In the genomic region with DNA sequence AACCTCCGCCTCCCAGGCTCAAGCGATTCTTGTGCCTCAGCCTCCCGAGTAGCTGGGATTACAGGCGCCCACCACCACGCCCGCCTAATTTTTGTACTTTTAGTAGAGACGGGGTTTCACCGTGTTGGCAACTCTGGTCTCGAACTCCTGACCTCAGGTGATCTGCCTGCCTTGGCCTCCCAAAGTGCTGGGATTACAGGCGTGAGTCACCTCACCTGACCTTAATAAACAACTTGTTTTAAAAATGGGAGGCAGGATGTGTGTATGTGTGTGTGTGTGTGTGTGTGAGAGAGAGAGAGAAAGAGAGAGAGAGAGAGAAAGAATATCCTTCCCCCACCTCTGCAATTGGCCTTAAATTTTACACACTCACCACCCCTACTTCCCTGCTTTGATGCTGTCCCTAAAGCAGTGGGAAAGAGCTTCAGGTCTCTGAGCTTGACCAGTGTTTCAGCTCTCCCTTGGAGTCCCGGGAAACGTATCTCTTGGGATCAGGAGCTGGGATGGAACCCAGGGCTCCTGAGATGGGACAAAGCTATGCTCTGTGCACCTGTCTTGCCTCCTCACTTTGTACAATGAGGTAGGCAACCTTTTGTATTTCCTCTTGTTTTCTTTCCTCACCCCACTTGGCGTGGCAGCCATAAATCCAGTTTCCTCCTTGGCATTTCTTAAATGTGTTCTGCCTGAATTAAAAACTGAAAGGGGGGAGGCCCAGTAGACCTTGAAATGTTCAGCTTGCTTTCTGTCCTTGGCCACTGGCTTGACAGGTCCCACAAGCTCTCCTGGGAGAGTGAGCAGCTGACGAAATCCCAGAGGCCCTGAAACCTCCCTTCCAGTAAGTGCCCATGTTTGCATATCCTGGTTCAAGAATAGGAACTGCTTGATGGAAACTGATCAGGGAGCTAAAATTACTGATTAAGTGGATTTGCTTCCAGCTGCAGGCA, we compare ENCODE assay signal across 1 cellular context.
TF ChIP-seq lines count a peak whose summit lies in the region.

No MANE protein-coding gene starts in this region.

TF ChIP-seq in HepG2, 621 proteins besides CTCF, POLR2A, EP300 and RAD21 (continued from another document and continues in another):
- TF ChIP-seq KAT8 (CRISPR knock-in tag; IDR thresholded peaks at IDR 0.05) (peak; percentile 71), YY1 (IDR thresholded peaks at IDR 0.05; ENCODE audit: insufficient read depth, insufficient replicate concordance, low read depth, low read length) (no peak), SALL1 (CRISPR knock-in tag; IDR thresholded peaks at IDR 0.05) (peak; percentile 7; the same call in 1 of the 2 replicates), KLF13 (CRISPR knock-in tag; IDR thresholded peaks at IDR 0.05) (no peak), ZNF737 (CRISPR knock-in tag; IDR thresholded peaks at IDR 0.05; ENCODE audit: borderline replicate concordance) (no peak), JUN (CRISPR knock-in tag; IDR thresholded peaks at IDR 0.05) (no peak), FOSL2 (CRISPR knock-in tag; IDR thresholded peaks at IDR 0.05) (peak; percentile 90), MTF1 (CRISPR knock-in tag; IDR thresholded peaks at IDR 0.05) (no peak), FOXM1 (CRISPR knock-in tag; IDR thresholded peaks at IDR 0.05) (no peak), ZNF589 (CRISPR knock-in tag; conservative IDR thresholded peaks at IDR 0.05) (no peak), ZNF749 (CRISPR knock-in tag; IDR thresholded peaks at IDR 0.05; ENCODE audit: borderline replicate concordance) (no peak), MXI1 (IDR thresholded peaks at IDR 0.05; ENCODE audit: borderline replicate concordance, low read depth, low read length) (no peak), ZNF619 (CRISPR knock-in tag; IDR thresholded peaks at IDR 0.05) (no peak), SRSF4 (IDR thresholded peaks at IDR 0.05; ENCODE audit: low read depth, low read length, poor library complexity, severe bottlenecking) (no peak), ZC3H13 (CRISPR knock-in tag; IDR thresholded peaks at IDR 0.05) (no peak), ZNF713 (CRISPR knock-in tag; IDR thresholded peaks at IDR 0.05) (0 out of 2 replicates have a peak, but pooled peaks have one; percentile 55), ZSCAN9 (CRISPR knock-in tag; IDR thresholded peaks at IDR 0.05; ENCODE audit: borderline replicate concordance) (no peak), HNF4A (CRISPR knock-in tag; IDR thresholded peaks at IDR 0.05) (peak; percentile 66), PCBP1 (IDR thresholded peaks at IDR 0.05; ENCODE audit: borderline replicate concordance, low read depth, low read length) (no peak), MAZ (IDR thresholded peaks at IDR 0.05; ENCODE audit: borderline replicate concordance, low read depth, low read length) (no peak), MAZ (CRISPR knock-in tag; IDR thresholded peaks at IDR 0.05; ENCODE audit: low read depth) (0 out of 2 replicates have a peak, but pooled peaks have one; percentile 30), ZZZ3 (CRISPR knock-in tag; IDR thresholded peaks at IDR 0.05; ENCODE audit: borderline replicate concordance) (no peak), SYNCRIP (IDR thresholded peaks at IDR 0.05; ENCODE audit: insufficient read depth, low read depth, low read length) (no peak), TP53 (CRISPR knock-in tag; conservative IDR thresholded peaks at IDR 0.05) (no peak), ATF7 (IDR thresholded peaks at IDR 0.05) (no peak), ATF7 (CRISPR knock-in tag; IDR thresholded peaks at IDR 0.05) (no peak), KDM1A (CRISPR knock-in tag; IDR thresholded peaks at IDR 0.05) (0 out of 2 replicates have a peak, but pooled peaks have one; percentile 51), MAF1 (CRISPR knock-in tag; IDR thresholded peaks at IDR 0.05; ENCODE audit: borderline replicate concordance) (no peak), ZSCAN21 (CRISPR knock-in tag; IDR thresholded peaks at IDR 0.05; ENCODE audit: borderline replicate concordance) (peak; percentile 50; the same call in 1 of the 2 replicates), CBX2 (IDR thresholded peaks at IDR 0.05; ENCODE audit: low read depth, low read length) (no peak), CBX2 (CRISPR knock-in tag; IDR thresholded peaks at IDR 0.05; ENCODE audit: low read depth) (no peak)
- TF ChIP-seq, protein P1, sequence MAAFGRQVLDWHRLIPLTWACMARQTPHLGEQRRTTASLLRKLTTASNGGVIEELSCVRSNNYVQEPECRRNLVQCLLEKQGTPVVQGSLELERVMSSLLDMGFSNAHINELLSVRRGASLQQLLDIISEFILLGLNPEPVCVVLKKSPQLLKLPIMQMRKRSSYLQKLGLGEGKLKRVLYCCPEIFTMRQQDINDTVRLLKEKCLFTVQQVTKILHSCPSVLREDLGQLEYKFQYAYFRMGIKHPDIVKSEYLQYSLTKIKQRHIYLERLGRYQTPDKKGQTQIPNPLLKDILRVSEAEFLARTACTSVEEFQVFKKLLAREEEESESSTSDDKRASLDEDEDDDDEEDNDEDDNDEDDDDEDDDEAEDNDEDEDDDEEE (CRISPR knock-in tag; IDR thresholded peaks at IDR 0.05), result no peak
- TF ChIP-seq, protein P2, sequence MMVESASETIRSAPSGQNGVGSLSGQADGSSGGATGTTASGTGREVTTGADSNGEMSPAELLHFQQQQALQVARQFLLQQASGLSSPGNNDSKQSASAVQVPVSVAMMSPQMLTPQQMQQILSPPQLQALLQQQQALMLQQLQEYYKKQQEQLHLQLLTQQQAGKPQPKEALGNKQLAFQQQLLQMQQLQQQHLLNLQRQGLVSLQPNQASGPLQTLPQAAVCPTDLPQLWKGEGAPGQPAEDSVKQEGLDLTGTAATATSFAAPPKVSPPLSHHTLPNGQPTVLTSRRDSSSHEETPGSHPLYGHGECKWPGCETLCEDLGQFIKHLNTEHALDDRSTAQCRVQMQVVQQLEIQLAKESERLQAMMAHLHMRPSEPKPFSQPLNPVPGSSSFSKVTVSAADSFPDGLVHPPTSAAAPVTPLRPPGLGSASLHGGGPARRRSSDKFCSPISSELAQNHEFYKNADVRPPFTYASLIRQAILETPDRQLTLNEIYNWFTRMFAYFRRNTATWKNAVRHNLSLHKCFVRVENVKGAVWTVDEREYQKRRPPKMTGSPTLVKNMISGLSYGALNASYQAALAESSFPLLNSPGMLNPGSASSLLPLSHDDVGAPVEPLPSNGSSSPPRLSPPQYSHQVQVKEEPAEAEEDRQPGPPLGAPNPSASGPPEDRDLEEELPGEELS (CRISPR knock-in tag; IDR thresholded peaks at IDR 0.05), result peak; percentile 48
- TF ChIP-seq, protein P3, sequence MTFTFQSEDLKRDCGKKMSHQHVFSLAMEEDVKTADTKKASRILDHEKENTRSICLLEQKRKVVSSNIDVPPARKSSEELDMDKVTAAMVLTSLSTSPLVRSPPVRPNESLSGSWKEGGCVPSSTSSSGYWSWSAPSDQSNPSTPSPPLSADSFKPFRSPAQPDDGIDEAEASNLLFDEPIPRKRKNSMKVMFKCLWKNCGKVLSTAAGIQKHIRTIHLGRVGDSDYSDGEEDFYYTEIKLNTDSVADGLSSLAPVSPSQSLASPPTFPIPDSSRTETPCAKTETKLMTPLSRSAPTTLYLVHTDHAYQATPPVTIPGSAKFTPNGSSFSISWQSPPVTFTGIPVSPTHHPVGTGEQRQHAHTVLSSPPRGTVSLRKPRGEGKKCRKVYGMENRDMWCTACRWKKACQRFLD (CRISPR knock-in tag; IDR thresholded peaks at IDR 0.05; ENCODE audit: borderline replicate concordance), result no peak
- TF ChIP-seq, protein P4, sequence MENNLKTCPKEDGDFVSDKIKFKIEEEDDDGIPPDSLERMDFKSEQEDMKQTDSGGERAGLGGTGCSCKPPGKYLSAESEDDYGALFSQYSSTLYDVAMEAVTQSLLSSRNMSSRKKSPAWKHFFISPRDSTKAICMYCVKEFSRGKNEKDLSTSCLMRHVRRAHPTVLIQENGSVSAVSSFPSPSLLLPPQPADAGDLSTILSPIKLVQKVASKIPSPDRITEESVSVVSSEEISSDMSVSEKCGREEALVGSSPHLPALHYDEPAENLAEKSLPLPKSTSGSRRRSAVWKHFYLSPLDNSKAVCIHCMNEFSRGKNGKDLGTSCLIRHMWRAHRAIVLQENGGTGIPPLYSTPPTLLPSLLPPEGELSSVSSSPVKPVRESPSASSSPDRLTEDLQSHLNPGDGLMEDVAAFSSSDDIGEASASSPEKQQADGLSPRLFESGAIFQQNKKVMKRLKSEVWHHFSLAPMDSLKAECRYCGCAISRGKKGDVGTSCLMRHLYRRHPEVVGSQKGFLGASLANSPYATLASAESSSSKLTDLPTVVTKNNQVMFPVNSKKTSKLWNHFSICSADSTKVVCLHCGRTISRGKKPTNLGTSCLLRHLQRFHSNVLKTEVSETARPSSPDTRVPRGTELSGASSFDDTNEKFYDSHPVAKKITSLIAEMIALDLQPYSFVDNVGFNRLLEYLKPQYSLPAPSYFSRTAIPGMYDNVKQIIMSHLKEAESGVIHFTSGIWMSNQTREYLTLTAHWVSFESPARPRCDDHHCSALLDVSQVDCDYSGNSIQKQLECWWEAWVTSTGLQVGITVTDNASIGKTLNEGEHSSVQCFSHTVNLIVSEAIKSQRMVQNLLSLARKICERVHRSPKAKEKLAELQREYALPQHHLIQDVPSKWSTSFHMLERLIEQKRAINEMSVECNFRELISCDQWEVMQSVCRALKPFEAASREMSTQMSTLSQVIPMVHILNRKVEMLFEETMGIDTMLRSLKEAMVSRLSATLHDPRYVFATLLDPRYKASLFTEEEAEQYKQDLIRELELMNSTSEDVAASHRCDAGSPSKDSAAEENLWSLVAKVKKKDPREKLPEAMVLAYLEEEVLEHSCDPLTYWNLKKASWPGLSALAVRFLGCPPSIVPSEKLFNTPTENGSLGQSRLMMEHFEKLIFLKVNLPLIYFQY (CRISPR knock-in tag; IDR thresholded peaks at IDR 0.05; ENCODE audit: borderline replicate concordance), result 0 out of 2 replicates have a peak, but pooled peaks have one; percentile 20
- TF ChIP-seq, protein P5, sequence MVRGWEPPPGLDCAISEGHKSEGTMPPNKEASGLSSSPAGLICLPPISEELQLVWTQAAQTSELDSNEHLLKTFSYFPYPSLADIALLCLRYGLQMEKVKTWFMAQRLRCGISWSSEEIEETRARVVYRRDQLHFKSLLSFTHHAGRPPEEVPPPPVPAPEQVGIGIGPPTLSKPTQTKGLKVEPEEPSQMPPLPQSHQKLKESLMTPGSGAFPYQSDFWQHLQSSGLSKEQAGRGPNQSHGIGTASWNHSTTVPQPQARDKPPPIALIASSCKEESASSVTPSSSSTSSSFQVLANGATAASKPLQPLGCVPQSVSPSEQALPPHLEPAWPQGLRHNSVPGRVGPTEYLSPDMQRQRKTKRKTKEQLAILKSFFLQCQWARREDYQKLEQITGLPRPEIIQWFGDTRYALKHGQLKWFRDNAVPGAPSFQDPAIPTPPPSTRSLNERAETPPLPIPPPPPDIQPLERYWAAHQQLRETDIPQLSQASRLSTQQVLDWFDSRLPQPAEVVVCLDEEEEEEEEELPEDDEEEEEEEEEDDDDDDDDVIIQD (CRISPR knock-in tag; IDR thresholded peaks at IDR 0.05; ENCODE audit: low read depth), result no peak
- TF ChIP-seq, protein P6, sequence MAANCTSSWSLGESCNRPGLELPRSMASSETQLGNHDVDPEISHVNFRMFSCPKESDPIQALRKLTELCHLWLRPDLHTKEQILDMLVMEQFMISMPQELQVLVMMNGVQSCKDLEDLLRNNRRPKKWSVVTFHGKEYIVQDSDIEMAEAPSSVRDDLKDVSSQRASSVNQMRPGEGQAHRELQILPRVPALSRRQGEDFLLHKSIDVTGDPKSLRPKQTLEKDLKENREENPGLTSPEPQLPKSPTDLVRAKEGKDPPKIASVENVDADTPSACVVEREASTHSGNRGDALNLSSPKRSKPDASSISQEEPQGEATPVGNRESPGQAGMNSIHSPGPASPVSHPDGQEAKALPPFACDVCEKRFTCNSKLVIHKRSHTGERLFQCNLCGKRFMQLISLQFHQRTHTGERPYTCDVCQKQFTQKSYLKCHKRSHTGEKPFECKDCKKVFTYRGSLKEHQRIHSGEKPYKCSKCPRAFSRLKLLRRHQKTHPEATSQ (CRISPR knock-in tag; IDR thresholded peaks at IDR 0.05; ENCODE audit: borderline replicate concordance), result no peak; the same call in 1 of the 2 replicates
- TF ChIP-seq, protein P7, sequence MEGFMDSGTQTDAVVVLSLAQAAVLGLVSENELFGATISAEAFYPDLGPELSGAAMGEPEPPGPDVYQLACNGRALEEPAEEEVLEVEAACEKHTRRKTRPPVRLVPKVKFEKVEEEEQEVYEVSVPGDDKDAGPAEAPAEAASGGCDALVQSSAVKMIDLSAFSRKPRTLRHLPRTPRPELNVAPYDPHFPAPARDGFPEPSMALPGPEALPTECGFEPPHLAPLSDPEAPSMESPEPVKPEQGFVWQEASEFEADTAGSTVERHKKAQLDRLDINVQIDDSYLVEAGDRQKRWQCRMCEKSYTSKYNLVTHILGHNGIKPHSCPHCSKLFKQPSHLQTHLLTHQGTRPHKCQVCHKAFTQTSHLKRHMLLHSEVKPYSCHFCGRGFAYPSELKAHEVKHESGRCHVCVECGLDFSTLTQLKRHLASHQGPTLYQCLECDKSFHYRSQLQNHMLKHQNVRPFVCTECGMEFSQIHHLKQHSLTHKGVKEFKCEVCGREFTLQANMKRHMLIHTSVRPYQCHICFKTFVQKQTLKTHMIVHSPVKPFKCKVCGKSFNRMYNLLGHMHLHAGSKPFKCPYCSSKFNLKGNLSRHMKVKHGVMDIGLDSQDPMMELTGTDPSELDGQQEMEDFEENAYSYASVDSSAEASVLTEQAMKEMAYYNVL (CRISPR knock-in tag; IDR thresholded peaks at IDR 0.05; ENCODE audit: borderline replicate concordance), result 0 out of 2 replicates have a peak, but pooled peaks have one; percentile 57
- TF ChIP-seq, protein P8, sequence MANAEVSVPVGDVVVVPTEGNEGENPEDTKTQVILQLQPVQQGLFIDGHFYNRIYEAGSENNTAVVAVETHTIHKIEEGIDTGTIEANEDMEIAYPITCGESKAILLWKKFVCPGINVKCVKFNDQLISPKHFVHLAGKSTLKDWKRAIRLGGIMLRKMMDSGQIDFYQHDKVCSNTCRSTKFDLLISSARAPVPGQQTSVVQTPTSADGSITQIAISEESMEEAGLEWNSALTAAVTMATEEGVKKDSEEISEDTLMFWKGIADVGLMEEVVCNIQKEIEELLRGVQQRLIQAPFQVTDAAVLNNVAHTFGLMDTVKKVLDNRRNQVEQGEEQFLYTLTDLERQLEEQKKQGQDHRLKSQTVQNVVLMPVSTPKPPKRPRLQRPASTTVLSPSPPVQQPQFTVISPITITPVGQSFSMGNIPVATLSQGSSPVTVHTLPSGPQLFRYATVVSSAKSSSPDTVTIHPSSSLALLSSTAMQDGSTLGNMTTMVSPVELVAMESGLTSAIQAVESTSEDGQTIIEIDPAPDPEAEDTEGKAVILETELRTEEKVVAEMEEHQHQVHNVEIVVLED (CRISPR knock-in tag; IDR thresholded peaks at IDR 0.05; ENCODE audit: borderline replicate concordance), result peak; percentile 20; the same call in 1 of the 2 replicates
- TF ChIP-seq, protein P9, sequence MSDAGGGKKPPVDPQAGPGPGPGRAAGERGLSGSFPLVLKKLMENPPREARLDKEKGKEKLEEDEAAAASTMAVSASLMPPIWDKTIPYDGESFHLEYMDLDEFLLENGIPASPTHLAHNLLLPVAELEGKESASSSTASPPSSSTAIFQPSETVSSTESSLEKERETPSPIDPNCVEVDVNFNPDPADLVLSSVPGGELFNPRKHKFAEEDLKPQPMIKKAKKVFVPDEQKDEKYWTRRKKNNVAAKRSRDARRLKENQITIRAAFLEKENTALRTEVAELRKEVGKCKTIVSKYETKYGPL (CRISPR knock-in tag; IDR thresholded peaks at IDR 0.05), result no peak
- TF ChIP-seq, protein P10, sequence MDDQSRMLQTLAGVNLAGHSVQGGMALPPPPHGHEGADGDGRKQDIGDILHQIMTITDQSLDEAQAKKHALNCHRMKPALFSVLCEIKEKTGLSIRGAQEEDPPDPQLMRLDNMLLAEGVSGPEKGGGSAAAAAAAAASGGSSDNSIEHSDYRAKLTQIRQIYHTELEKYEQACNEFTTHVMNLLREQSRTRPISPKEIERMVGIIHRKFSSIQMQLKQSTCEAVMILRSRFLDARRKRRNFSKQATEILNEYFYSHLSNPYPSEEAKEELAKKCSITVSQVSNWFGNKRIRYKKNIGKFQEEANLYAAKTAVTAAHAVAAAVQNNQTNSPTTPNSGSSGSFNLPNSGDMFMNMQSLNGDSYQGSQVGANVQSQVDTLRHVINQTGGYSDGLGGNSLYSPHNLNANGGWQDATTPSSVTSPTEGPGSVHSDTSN (CRISPR knock-in tag; IDR thresholded peaks at IDR 0.05; ENCODE audit: borderline replicate concordance), result no peak
